Comparison of ENCODE assay signal across 30 cellular contexts in the genomic region with DNA sequence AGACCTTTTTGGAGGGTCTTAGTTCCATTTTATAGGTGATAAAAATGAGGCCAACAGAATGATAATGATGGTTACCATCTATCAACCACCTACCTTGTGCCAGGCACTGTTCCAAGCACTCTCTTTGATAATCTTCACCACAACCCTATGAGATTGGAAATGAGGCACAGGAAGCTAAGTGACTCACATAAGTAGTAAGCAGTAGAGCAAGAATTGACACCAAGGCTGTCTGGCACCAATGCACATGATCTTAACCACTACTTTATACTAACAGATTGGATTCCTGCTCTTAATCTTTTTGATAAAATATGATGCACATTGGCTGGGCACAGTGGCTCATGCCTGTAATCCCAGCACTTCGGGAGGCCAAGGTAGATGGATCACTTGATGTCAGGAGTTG.
DNase-seq lines count a peak whose midpoint lies in the region; ATAC-seq, FAIRE-seq and TF ChIP-seq lines count a peak whose summit lies in the region.
"Had no signal": no experiment of that assay in that cellular context is flagged by ENCODE, and none has a peak within 500 bp of the region (broad histone marks: within the 10 kb centered on the region; RNA-seq: fewer than 3 reads in every experiment).

No MANE protein-coding gene starts in this region.

- peak; percentile 20 for DNase-seq in activated CD8-positive, alpha-beta T cell treated with anti-CD3 and anti-CD28 coated beads for 36 hours
- DNase-seq in activated CD8-positive, alpha-beta T cell treated with anti-CD3 and anti-CD28 coated beads, Interleukin-2, amount 10 ng/mL, durations not matched to agents 7 days and 5 days, result no peak
- DNase-seq in amniotic epithelial cell (ENCODE audit: low read depth), result peak; percentile 24
- no peak for DNase-seq in stimulated activated naive B cell treated with anti-CD40 and anti-IgM and Interleukin-4, amounts not matched to agents 10 μg/mL and 1 μg/mL and 100 μg/mL, for 72 hours
- no peak for DNase-seq in posterior vena cava (ENCODE audit: low spot score)
- DNase-seq in NCI-H2081 treated with DMSO at 0.1 percent for 48 hours (lab: John Stamatoyannopoulos, UW), result no peak
- no peak for DNase-seq in D721Med (ENCODE audit: insufficient read length, low spot score)
- DNase-seq: activated CD8-positive, alpha-beta memory T cell treated with anti-CD3 and anti-CD28 coated beads, Interleukin-2, amount 50 U/mL, for 48 hours; body of pancreas; GDM1; HFFc6; Kasumi-1; naive B cell; NCI-H1092; NCI-H187; NCI-H524 treated with DMSO at 0.1 percent for 48 hours; psoas muscle; stomach; SW 1271; T1000; thyroid gland had no signal

- no peak overlapping the region for H3K27ac Mint-ChIP-seq in activated CD8-positive, alpha-beta T cell treated with anti-CD3 and anti-CD28 coated beads for 36 hours
- H3K27ac Mint-ChIP-seq in activated CD8-positive, alpha-beta T cell treated with anti-CD3 and anti-CD28 coated beads, Interleukin-2, amount 10 ng/mL, durations not matched to agents 7 days and 5 days, result no peak overlapping the region
- H3K27ac Mint-ChIP-seq in stimulated activated naive B cell treated with anti-CD40 and anti-IgM and Interleukin-4, amounts not matched to agents 10 μg/mL and 1 μg/mL and 100 μg/mL, for 72 hours, result no peak overlapping the region
- H3K27ac Mint-ChIP-seq: activated T-helper 2 cell treated with anti-CD3 and anti-CD28 coated beads, Interferon-gamma antibody, Interleukin-2, Interleukin-4, amounts not matched to agents 10 μg/mL and 5 μg/mL and 100 μg/mL, durations not matched to agents 14 hours and 24 hours and 36 hours; HFFc6; mesothelial cell of epicardium; naive B cell; WTC11 had no signal

- ATAC-seq in activated CD8-positive, alpha-beta T cell treated with anti-CD3 and anti-CD28 coated beads for 36 hours, result peak; percentile 86
- no peak for ATAC-seq in activated CD8-positive, alpha-beta T cell treated with anti-CD3 and anti-CD28 coated beads, Interleukin-2, amount 10 ng/mL, durations not matched to agents 7 days and 5 days
- ATAC-seq in GM18868 (IDR thresholded peaks at IDR 0.05; ENCODE audit: unreplicated experiment), result peak; percentile 66
- peak; percentile 34 to 71 for ATAC-seq in stimulated activated naive B cell treated with anti-CD40 and anti-IgM and Interleukin-4, amounts not matched to agents 10 μg/mL and 1 μg/mL and 100 μg/mL, for 72 hours (replicated peaks)
- ATAC-seq: A549, body of pancreas, HepG2, psoas muscle, WTC11 had no signal

- no peaks in the 10 kb centered on the region for H3K27me3 Mint-ChIP-seq in activated CD8-positive, alpha-beta T cell treated with anti-CD3 and anti-CD28 coated beads for 36 hours
- no peaks in the 10 kb centered on the region for H3K27me3 Mint-ChIP-seq in activated CD8-positive, alpha-beta T cell treated with anti-CD3 and anti-CD28 coated beads, Interleukin-2, amount 10 ng/mL, durations not matched to agents 7 days and 5 days (ENCODE audit: low read depth)
- no peaks in the 10 kb centered on the region for H3K27me3 Mint-ChIP-seq in stimulated activated naive B cell treated with anti-CD40 and anti-IgM and Interleukin-4, amounts not matched to agents 10 μg/mL and 1 μg/mL and 100 μg/mL, for 72 hours
- H3K27me3 Mint-ChIP-seq: naive B cell had no signal

- CTCF ChIA-PET in activated CD8-positive, alpha-beta T cell treated with anti-CD3 and anti-CD28 coated beads for 36 hours (lab: Charles Lee), result no interaction called here
- CTCF ChIA-PET in activated CD8-positive, alpha-beta T cell treated with anti-CD3 and anti-CD28 coated beads, Interleukin-2, amount 10 ng/mL, durations not matched to agents 7 days and 5 days (lab: Charles Lee), result no interaction called here

- no peak for FAIRE-seq in D721Med (lab: Jason Lieb, UNC)
- FAIRE-seq: A549, endothelial cell of umbilical vein, HepG2, keratinocyte, RCC 7860 had no signal

- H3K36me3 Mint-ChIP-seq in activated CD8-positive, alpha-beta T cell treated with anti-CD3 and anti-CD28 coated beads for 36 hours (ENCODE audit: low read depth), result no peaks in the 10 kb centered on the region
- no peaks in the 10 kb centered on the region for H3K36me3 Mint-ChIP-seq in activated CD8-positive, alpha-beta T cell treated with anti-CD3 and anti-CD28 coated beads, Interleukin-2, amount 10 ng/mL, durations not matched to agents 7 days and 5 days (ENCODE audit: low read depth)
- H3K36me3 Mint-ChIP-seq in stimulated activated naive B cell treated with anti-CD40 and anti-IgM and Interleukin-4, amounts not matched to agents 10 μg/mL and 1 μg/mL and 100 μg/mL, for 72 hours, result peaks cover 0 to 1% of the 10 kb centered on the region in 2 donors
- H3K36me3 Mint-ChIP-seq: mesothelial cell of epicardium, naive B cell, WTC11 had no signal

- TF ChIP-seq CTCF in activated CD8-positive, alpha-beta T cell treated with anti-CD3 and anti-CD28 coated beads for 36 hours (IDR thresholded peaks at IDR 0.05), result no peak
- TF ChIP-seq CTCF in D721Med (IDR thresholded peaks at IDR 0.05; ENCODE audit: insufficient read depth, missing control alignments), result no peak

- H3K9me3 Mint-ChIP-seq in activated CD8-positive, alpha-beta T cell treated with anti-CD3 and anti-CD28 coated beads for 36 hours, result no peaks in the 10 kb centered on the region
- H3K9me3 Mint-ChIP-seq in activated CD8-positive, alpha-beta T cell treated with anti-CD3 and anti-CD28 coated beads, Interleukin-2, amount 10 ng/mL, durations not matched to agents 7 days and 5 days (ENCODE audit: insufficient read depth), result peaks cover 4% of the 10 kb centered on the region
- peaks cover 0 to 2% of the 10 kb centered on the region in 2 donors for H3K9me3 Mint-ChIP-seq in stimulated activated naive B cell treated with anti-CD40 and anti-IgM and Interleukin-4, amounts not matched to agents 10 μg/mL and 1 μg/mL and 100 μg/mL, for 72 hours
- H3K9me3 Mint-ChIP-seq: activated T-helper 2 cell treated with anti-CD3 and anti-CD28 coated beads, Interferon-gamma antibody, Interleukin-2, Interleukin-4, amounts not matched to agents 10 μg/mL and 5 μg/mL and 100 μg/mL, durations not matched to agents 14 hours and 24 hours and 36 hours; HFFc6; WTC11 had no signal

- H3K4me3 Mint-ChIP-seq in activated CD8-positive, alpha-beta T cell treated with anti-CD3 and anti-CD28 coated beads for 36 hours, result no peak overlapping the region
- no peak overlapping the region for H3K4me3 Mint-ChIP-seq in activated CD8-positive, alpha-beta T cell treated with anti-CD3 and anti-CD28 coated beads, Interleukin-2, amount 10 ng/mL, durations not matched to agents 7 days and 5 days
- no peak overlapping the region for H3K4me3 Mint-ChIP-seq in stimulated activated naive B cell treated with anti-CD40 and anti-IgM and Interleukin-4, amounts not matched to agents 10 μg/mL and 1 μg/mL and 100 μg/mL, for 72 hours
- H3K4me3 Mint-ChIP-seq: HFFc6, mesothelial cell of epicardium, naive B cell, WTC11 had no signal

- H3K4me1 Mint-ChIP-seq in activated CD8-positive, alpha-beta T cell treated with anti-CD3 and anti-CD28 coated beads for 36 hours (ENCODE audit: low read depth), result peaks cover 15% of the 10 kb centered on the region
- H3K4me1 Mint-ChIP-seq in activated CD8-positive, alpha-beta T cell treated with anti-CD3 and anti-CD28 coated beads, Interleukin-2, amount 10 ng/mL, durations not matched to agents 7 days and 5 days (ENCODE audit: low read depth), result peaks cover 16% of the 10 kb centered on the region
- H3K4me1 Mint-ChIP-seq in stimulated activated naive B cell treated with anti-CD40 and anti-IgM and Interleukin-4, amounts not matched to agents 10 μg/mL and 1 μg/mL and 100 μg/mL, for 72 hours, result peaks cover 3 to 8% of the 10 kb centered on the region in 2 donors
- H3K4me1 Mint-ChIP-seq: mesothelial cell of epicardium, WTC11 had no signal

- intact Hi-C loops in activated CD8-positive, alpha-beta T cell treated with anti-CD3 and anti-CD28 coated beads for 36 hours (cut with micrococcal nuclease), result no loop called here
- intact Hi-C loops in posterior vena cava (cut with DNase I), result no loop called here

- POLR2A ChIA-PET in activated CD8-positive, alpha-beta T cell treated with anti-CD3 and anti-CD28 coated beads for 36 hours (lab: Charles Lee), result no interaction called here
- POLR2A ChIA-PET in activated CD8-positive, alpha-beta T cell treated with anti-CD3 and anti-CD28 coated beads, Interleukin-2, amount 10 ng/mL, durations not matched to agents 7 days and 5 days (lab: Charles Lee), result no interaction called here

Comparison
In these comparisons a context has a peak if more than half of its experiments do, and no peak if none do; other contexts are left out.
1. DNase-seq: peak in activated CD8-positive, alpha-beta T cell treated with anti-CD3 and anti-CD28 coated beads for 36 hours (single experiment) and amniotic epithelial cell (single experiment); none in activated CD8-positive, alpha-beta T cell treated with anti-CD3 and anti-CD28 coated beads, Interleukin-2, amount 10 ng/mL, durations not matched to agents 7 days and 5 days (single experiment), stimulated activated naive B cell treated with anti-CD40 and anti-IgM and Interleukin-4, amounts not matched to agents 10 μg/mL and 1 μg/mL and 100 μg/mL, for 72 hours (single experiment), posterior vena cava (single experiment), NCI-H2081 treated with DMSO at 0.1 percent for 48 hours (single experiment) and D721Med (single experiment).